Comparison of ENCODE assay signal across 15 cellular contexts in genomic region chr3:121794264-121794983, GRCh38.
DNase-seq lines count a peak whose midpoint lies in the region; ATAC-seq and TF ChIP-seq lines count a peak whose summit lies in the region.
"Had no signal": no experiment of that assay in that cellular context is flagged by ENCODE, and none has a peak within 500 bp of the region (broad histone marks: within the 10 kb centered on the region; RNA-seq: fewer than 3 reads in every experiment).

No MANE protein-coding gene starts in this region.

- TF ChIP-seq CTCF in GM10266 (IDR thresholded peaks at IDR 0.05; ENCODE audit: control insufficient read depth, insufficient read depth, low read depth, missing control alignments) = no peak
- TF ChIP-seq CTCF in GM13977 (IDR thresholded peaks at IDR 0.05; ENCODE audit: extremely low read depth, insufficient read depth, missing control alignments) = no peak

- in situ Hi-C loops in GM13977 (cut with MboI; ENCODE audit: low pct_unique_long_range_greater_than_20kb, low sequenced_read_pairs, unreplicated experiment) = no loop called here

- DNase-seq in germinal center (ENCODE audit: low spot score) = peak; percentile 12
- no peak for DNase-seq in NCI-H524 (lab: John Stamatoyannopoulos, UW)
- no peak for DNase-seq in GM10266 (ENCODE audit: extremely low spot score)
- no peak for DNase-seq in GM13977 (ENCODE audit: low spot score)
- DNase-seq: ACHN; activated CD4-positive, alpha-beta T cell treated with anti-CD3 and anti-CD28 coated beads for 4 hours; DMS 273 treated with DMSO at 0.1 percent for 48 hours; IMR-90; MV-4-11; NCI-H2029; NCI-H510A had no signal

- ATAC-seq in GM18502 (IDR thresholded peaks at IDR 0.05; ENCODE audit: poor library complexity, unreplicated experiment) (peak; percentile 62), GM19468 (IDR thresholded peaks at IDR 0.05; ENCODE audit: extremely low read depth, unreplicated experiment) (peak; percentile 40), HG03175 (IDR thresholded peaks at IDR 0.05; ENCODE audit: unreplicated experiment) (peak; percentile 40), HG03280 (IDR thresholded peaks at IDR 0.05; ENCODE audit: unreplicated experiment) (no peak)
